8 cellular contexts compared by ENCODE assay signal in genomic region chr20:53707341-53708102, GRCh38.
DNase-seq lines count a peak whose midpoint lies in the region; ATAC-seq and TF ChIP-seq lines count a peak whose summit lies in the region.

No MANE protein-coding gene starts in this region.

- H3K9me3 Mint-ChIP-seq in T-helper 2 cell treated with Interferon-gamma antibody and Interleukin-4, amounts not matched to agents 5 μg/mL and 100 μg/mL, for 36 hours, result no peaks in the 10 kb centered on the region

- H3K27ac Mint-ChIP-seq in T-helper 2 cell treated with Interferon-gamma antibody and Interleukin-4, amounts not matched to agents 5 μg/mL and 100 μg/mL, for 36 hours, result peak overlapping the region; percentile 96

- ATAC-seq in Right ventricle myocardium inferior (peak; percentile 48), HG03159 (IDR thresholded peaks at IDR 0.05; ENCODE audit: unreplicated experiment) (peak; percentile 33), left ventricle myocardium superior (peak; percentile 63)

- H3K27ac ChIP-seq in right atrium auricular region (peak overlapping the region in 1 of 2 donors; percentile 3), transverse colon (peak overlapping the region; percentile 5 to 66 (median 62))

- no peaks in the 10 kb centered on the region for H3K36me3 Mint-ChIP-seq in T-helper 2 cell treated with Interferon-gamma antibody and Interleukin-4, amounts not matched to agents 5 μg/mL and 100 μg/mL, for 36 hours (ENCODE audit: low read depth)

- H3K4me3 ChIP-seq in right atrium auricular region (no peak overlapping the region), transverse colon (no peak overlapping the region)

- intact Hi-C loops in Right ventricle myocardium inferior (cut with DNase I), result no loop called here
- intact Hi-C loops in left ventricle myocardium superior (cut with micrococcal nuclease), result no loop called here
- intact Hi-C loops in transverse colon (cut with DNase I; ENCODE audit: low total_unique reads), result no loop called here

- H3K4me1 Mint-ChIP-seq in T-helper 2 cell treated with Interferon-gamma antibody and Interleukin-4, amounts not matched to agents 5 μg/mL and 100 μg/mL, for 36 hours (ENCODE audit: low read depth), result peaks cover 46% of the 10 kb centered on the region

- peak overlapping the region; percentile 69 for H3K4me3 Mint-ChIP-seq in T-helper 2 cell treated with Interferon-gamma antibody and Interleukin-4, amounts not matched to agents 5 μg/mL and 100 μg/mL, for 36 hours

- H3K36me3 ChIP-seq in right atrium auricular region, result no peaks in the 10 kb centered on the region
- H3K36me3 ChIP-seq in transverse colon, result no peaks in the 10 kb centered on the region

- in situ Hi-C loops in transverse colon (cut with MboI; ENCODE audit: low pct_ligation_motif_present in 1 of 4, low pct_unique_long_range_greater_than_20kb in 1 of 4, low sequenced_read_pairs in 3 of 4), result no loop called here

- H3K9me3 ChIP-seq in right atrium auricular region, result no peaks in the 10 kb centered on the region
- H3K9me3 ChIP-seq in transverse colon, result no peaks in the 10 kb centered on the region

- TF ChIP-seq CTCF in right atrium auricular region (IDR thresholded peaks at IDR 0.05) (no peak), transverse colon (IDR thresholded peaks at IDR 0.05) (no peak)

- DNase-seq in Right ventricle myocardium inferior (ENCODE audit: missing footprints) (no peak), right atrium auricular region (ENCODE audit: low spot score) (no peak), left ventricle myocardium superior (no peak), transverse colon (no peak), NCI-H1436 (lab: John Stamatoyannopoulos, UW) (no peak), T1000 (lab: John Stamatoyannopoulos, UW) (no peak)
- peak; percentile 63 for DNase-seq in T-helper 2 cell treated with Interferon-gamma antibody and Interleukin-4, amounts not matched to agents 5 μg/mL and 100 μg/mL, for 36 hours (ENCODE audit: low spot score)

- TF ChIP-seq POLR2A in transverse colon (IDR thresholded peaks at IDR 0.05), result no peak

- WGBS in transverse colon (ENCODE audit: low coverage in 1 of 2), 2 donors, result 68 to 70% methylated on average over 6 of the region's 6 CpGs

- H3K27me3 ChIP-seq in right atrium auricular region (no peaks in the 10 kb centered on the region), transverse colon (no peaks in the 10 kb centered on the region)

- TF ChIP-seq EP300 in transverse colon (IDR thresholded peaks at IDR 0.05; ENCODE audit: low read depth), result no peak

- H3K27me3 Mint-ChIP-seq in T-helper 2 cell treated with Interferon-gamma antibody and Interleukin-4, amounts not matched to agents 5 μg/mL and 100 μg/mL, for 36 hours (ENCODE audit: low read depth), result no peaks in the 10 kb centered on the region

- H3K4me1 ChIP-seq in right atrium auricular region (peaks cover 0 to 23% of the 10 kb centered on the region in 2 donors), transverse colon (peaks cover 0 to 22% (median 2%) of the 10 kb centered on the region in 4 donors)
